Comparison of ENCODE assay signal across 19 cellular contexts in the genomic region with DNA sequence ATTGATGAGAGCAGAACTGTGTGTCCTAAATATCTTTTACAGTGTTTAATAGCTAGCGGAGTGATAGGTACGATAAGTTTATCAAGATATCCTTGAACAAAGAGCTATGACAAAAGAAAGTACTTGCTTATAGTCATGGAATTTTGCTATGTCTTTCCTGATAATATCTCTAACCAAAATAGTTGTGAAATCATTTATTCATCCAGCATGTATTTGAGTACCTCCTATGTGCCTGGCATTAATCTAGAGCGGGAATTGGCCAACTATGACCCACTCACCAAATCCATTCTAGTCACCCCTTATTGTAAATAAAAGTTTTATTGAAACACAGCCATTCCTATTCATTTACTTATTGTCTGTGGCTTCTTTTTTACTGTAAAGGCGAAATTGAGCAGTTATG. TPM values are rescaled to one million over a fixed set of nuclear protein-coding genes. Genes with fewer than 3 reads are reported as not detected.
DNase-seq lines count a peak whose midpoint lies in the region; ATAC-seq and TF ChIP-seq lines count a peak whose summit lies in the region.
"Had no signal": no experiment of that assay in that cellular context is flagged by ENCODE, and none has a peak within 500 bp of the region (broad histone marks: within the 10 kb centered on the region; RNA-seq: fewer than 3 reads in every experiment).

No MANE protein-coding gene starts in this region.

- ATAC-seq in HCT116, result no peak
- ATAC-seq: left lobe of liver, sciatic nerve had no signal

- H3K36me3 ChIP-seq in HCT116 (ENCODE audit: control insufficient read depth in 1 of 2, insufficient read depth in 2 of 2, low read length in 2 of 2) (no peaks in the 10 kb centered on the region), adipocyte (ENCODE audit: control insufficient read depth, insufficient read depth, low read length, severe bottlenecking) (peaks cover 9% of the 10 kb centered on the region)
- H3K36me3 ChIP-seq: cardiac muscle cell, vagina had no signal

- H3K4me2 ChIP-seq in HCT116 (ENCODE audit: low read length), result peak overlapping the region; percentile 33; the same call in 1 of the 2 replicates

- CTCF ChIA-PET in HCT116 (lab: Charles Lee), result no interaction called here

- H3K9me3 ChIP-seq in HCT116 (ENCODE audit: control insufficient read depth in 1 of 2, insufficient read depth in 1 of 2, low read depth in 1 of 2, low read length in 2 of 2) (no peaks in the 10 kb centered on the region), adipocyte (ENCODE audit: control insufficient read depth, low read length) (no peaks in the 10 kb centered on the region)
- H3K9me3 ChIP-seq: vagina had no signal

- H3K27me3 ChIP-seq in HCT116 (ENCODE audit: insufficient read depth, low read length) (no peaks in the 10 kb centered on the region), adipocyte (replicated peaks; ENCODE audit: control insufficient read depth, insufficient read depth, low read length) (no peaks in the 10 kb centered on the region)
- H3K27me3 ChIP-seq: cardiac muscle cell, vagina had no signal

- H3K9ac ChIP-seq in HCT116 (ENCODE audit: low read length) (no peak overlapping the region), adipocyte (ENCODE audit: low read length) (no peak overlapping the region)

- no peak overlapping the region for H2AFZ ChIP-seq in HCT116 (ENCODE audit: low read depth, low read length, poor library complexity, severe bottlenecking)

- TF ChIP-seq CTCF in AG09309 (IDR thresholded peaks at IDR 0.05; ENCODE audit: control insufficient read depth, insufficient read depth, low read depth, low read length, missing control alignments), result no peak
- no peak for TF ChIP-seq CTCF in HCT116 (IDR thresholded peaks at IDR 0.05 in 2 of 3, conservative IDR thresholded peaks at IDR 0.05 in 1 of 3; ENCODE audit: borderline replicate concordance in 1 of 3, insufficient read depth in 1 of 3, low read depth in 2 of 3, low read length in 2 of 3)
- no peak for TF ChIP-seq CTCF in fibroblast of the aortic adventitia (IDR thresholded peaks at IDR 0.05; ENCODE audit: insufficient read depth, low read length)

- BruUV-seq in HCT116 (replicated peaks; lab: Mats Ljungman, UMichigan), result no TSS peak

- RAD21 ChIA-PET in HCT116 (lab: Charles Lee; ENCODE audit: low non-redundant PET in 1 of 2, low total read pairs in 2 of 2, uncharacterized antibody in 2 of 2, unreplicated experiment in 2 of 2), result no interaction called here

- peaks cover 18% of the 10 kb centered on the region for H3K79me2 ChIP-seq in HCT116 (ENCODE audit: insufficient read depth, low read length)

- H4K20me1 ChIP-seq in HCT116 (ENCODE audit: insufficient read depth), result no peaks in the 10 kb centered on the region

- no peak for TF ChIP-seq RAD21 in HCT116 (IDR thresholded peaks at IDR 0.05; ENCODE audit: low read depth)

- H3K4me1 ChIP-seq in HCT116 (ENCODE audit: control insufficient read depth in 1 of 2, insufficient read depth in 2 of 2, low read length in 2 of 2), result peaks cover 0 to 14% of the 10 kb centered on the region in 2 experiments; a peak in 2 of 4 replicates
- H3K4me1 ChIP-seq in adipocyte (ENCODE audit: control insufficient read depth, insufficient read depth, low read length), result peaks cover 14% of the 10 kb centered on the region

- H3K27ac ChIP-seq in HCT116 (ENCODE audit: low read depth, low read length), result no peak overlapping the region
- H3K27ac ChIP-seq: cardiac muscle cell, vagina had no signal

- H3K4me3 ChIP-seq in AG09309 (ENCODE audit: control insufficient read depth, low read depth, low read length) (no peak overlapping the region), HCT116 (replicated peaks in 1 of 2; ENCODE audit: low read depth in 1 of 2, low read length in 2 of 2) (no peak overlapping the region), adipocyte (ENCODE audit: low read length) (no peak overlapping the region), fibroblast of the aortic adventitia (ENCODE audit: low read depth, low read length) (no peak overlapping the region)
- H3K4me3 ChIP-seq: cardiac muscle cell, vagina had no signal

- H3K9me2 ChIP-seq in HCT116 (ENCODE audit: insufficient read depth), result no peaks in the 10 kb centered on the region

- no peak for TF ChIP-seq POLR2A in HCT116 (IDR thresholded peaks at IDR 0.05; ENCODE audit: borderline replicate concordance, extremely low read depth, insufficient read depth, insufficient read length)

- DNase-seq in AG09309 (ENCODE audit: low read depth), result peak; percentile 77
- DNase-seq in HCT116 (ENCODE audit: low read depth, low spot score), result no peak
- DNase-seq in adipocyte (ENCODE audit: low read depth), result peak; percentile 74
- peak; percentile 80 for DNase-seq in fibroblast of the aortic adventitia (ENCODE audit: low read depth)
- DNase-seq in NCI-H1105 treated with DMSO at 0.1 percent for 48 hours (lab: John Stamatoyannopoulos, UW), result no peak
- no peak for DNase-seq in effector CD4-positive, alpha-beta T cell
- DNase-seq in NCI-H1694 treated with DMSO at 0.1 percent for 48 hours (lab: John Stamatoyannopoulos, UW), result no peak
- DNase-seq in NCI-H1694 (lab: John Stamatoyannopoulos, UW), result no peak
- DNase-seq: activated CD4-positive, alpha-beta T cell treated with anti-CD3 and anti-CD28 coated beads, Interleukin-2, amount 50 U/mL, for 1 hour; activated naive CD4-positive, alpha-beta T cell treated with anti-CD3 and anti-CD28 coated beads, Interleukin-2, amount 10 ng/mL, durations not matched to agents 7 days and 5 days; Calu3; KBM-7; NCI-H1048; NCI-H69; stimulated activated CD4-positive, alpha-beta T cell treated with anti-CD3 and anti-CD28 coated beads, Interleukin-2, amount 100 ng/mL, for 48 hours had no signal

- intact Hi-C loops in HCT116 (cut with micrococcal nuclease), result no loop called here

- POLR2A ChIA-PET in HCT116 (lab: Charles Lee), result no interaction called here

TF ChIP-seq in HCT116, 20 proteins besides CTCF, POLR2A, EP300 and RAD21:
- TF ChIP-seq EZH2phosphoT487 (IDR thresholded peaks at IDR 0.05; ENCODE audit: borderline replicate concordance), result no peak
- no peak for TF ChIP-seq SRF (IDR thresholded peaks at IDR 0.05; ENCODE audit: low read depth)
- no peak for TF ChIP-seq CBX3 (IDR thresholded peaks at IDR 0.05; ENCODE audit: low read depth)
- no peak for TF ChIP-seq YY1 (IDR thresholded peaks at IDR 0.05; ENCODE audit: extremely low read depth, insufficient replicate concordance, low read depth, low read length)
- TF ChIP-seq SIN3A (IDR thresholded peaks at IDR 0.05; ENCODE audit: low read depth), result 0 out of 2 replicates have a peak, but pooled peaks have one; percentile 23
- no peak for TF ChIP-seq ELF1 (IDR thresholded peaks at IDR 0.05; ENCODE audit: borderline replicate concordance, low read depth)

RNA-seq across cellular contexts. Expression of gene ZFAND6, which starts 46.6 kb away (rescaled TPM):
- 51.3 TPM for total RNA-seq in HCT116 (2021; ENCODE audit: unreplicated experiment)
- polyA plus RNA-seq in HCT116 (2012), result 38.6 and 50.2 TPM in 2 replicates
- total RNA-seq in fibroblast of the aortic adventitia (ENCODE audit: low replicate concordance), result 27.2 and 125 TPM in 2 replicates

RNA-seq across cellular contexts. Expression of gene FAH, which starts 46.7 kb away (rescaled TPM):
- total RNA-seq in HCT116 (2021; ENCODE audit: unreplicated experiment) (20.0 TPM), fibroblast of the aortic adventitia (ENCODE audit: low replicate concordance) (28.9 and 38.1 TPM in 2 replicates)
- polyA plus RNA-seq in HCT116 (2012), result 18.3 and 21.3 TPM in 2 replicates

Comparison
In these comparisons a context has a peak if more than half of its experiments do, and no peak if none do; other contexts are left out.
1. DNase-seq: peak in AG09309 (single experiment), adipocyte (single experiment) and fibroblast of the aortic adventitia (single experiment); none in HCT116 (single experiment), NCI-H1105 treated with DMSO at 0.1 percent for 48 hours (single experiment), effector CD4-positive, alpha-beta T cell (single experiment), NCI-H1694 treated with DMSO at 0.1 percent for 48 hours (single experiment) and NCI-H1694 (single experiment).